ENCODE assay signal across 17 cellular contexts in genomic region chr16:15970202-15970601, GRCh38. TPM values are rescaled to one million over a fixed set of nuclear protein-coding genes. Genes with fewer than 3 reads are reported as not detected.
DNase-seq lines count a peak whose midpoint lies in the region; ATAC-seq, FAIRE-seq and TF ChIP-seq lines count a peak whose summit lies in the region.
"Had no signal": no experiment of that assay in that cellular context is flagged by ENCODE, and none has a peak within 500 bp of the region (broad histone marks: within the 10 kb centered on the region; RNA-seq: fewer than 3 reads in every experiment).

No MANE protein-coding gene starts in this region.

- DNase-seq in ELF-1 (ENCODE audit: low read depth, low spot score), result peak; percentile 75
- DNase-seq in GM12878 (ENCODE audit: low read depth, low spot score), result no peak
- peak; percentile 95 for DNase-seq in mesendoderm
- DNase-seq in smooth muscle cell (lab: John Stamatoyannopoulos, UW; ENCODE audit: unreplicated experiment), result no peak
- DNase-seq in left lung, result no peak
- DNase-seq: activated CD4-positive, alpha-beta T cell treated with anti-CD3 and anti-CD28 coated beads, Interleukin-2, amount 10 ng/mL, durations not matched to agents 7 days and 5 days; activated naive CD4-positive, alpha-beta T cell treated with Interleukin-2 at 50 U/mL for 16 hours; colonic mucosa; Kasumi-1; left ventricle myocardium superior; NCI-H446 treated with DMSO at 0.1 percent for 48 hours; ovary; stimulated activated CD4-positive, alpha-beta T cell treated with anti-CD3 and anti-CD28 coated beads, Interleukin-1b, Interleukin-23, amount 100 ng/mL, for 48 hours; stimulated activated naive B cell treated with anti-CD40 and anti-IgM and Interleukin-4, amounts not matched to agents 10 μg/mL and 1 μg/mL and 100 μg/mL, for 72 hours had no signal

- no peak for FAIRE-seq in GM12878 (lab: Jason Lieb, UNC)

- H3F3A ChIP-seq in smooth muscle cell (ENCODE audit: low read depth), result no peaks in the 10 kb centered on the region

- no peak overlapping the region for H3K4ac ChIP-seq in mesendoderm (ENCODE audit: low read depth, low read length)

- no peak overlapping the region for H4K8ac ChIP-seq in mesendoderm (ENCODE audit: low read depth, low read length)

- intact Hi-C loops in GM12878 (cut with micrococcal nuclease; ENCODE audit: unreplicated experiment), result no loop called here
- intact Hi-C loops in left lung (cut with DNase I), result no loop called here

- peaks cover 17% of the 10 kb centered on the region for H3K79me1 ChIP-seq in mesendoderm (ENCODE audit: low read length)

- H3K36me3 ChIP-seq in HUES64 (ENCODE audit: insufficient read depth, low read length) (peaks cover 5% of the 10 kb centered on the region; the same call in 1 of the 2 replicates), GM12878 (ENCODE audit: control insufficient read depth in 2 of 2, insufficient read depth in 2 of 2, low read length in 1 of 2) (peaks cover 3 to 13% of the 10 kb centered on the region in 2 experiments; a peak in 3 of 4 replicates), mesendoderm (ENCODE audit: control insufficient read depth, insufficient read depth, low read length) (peaks cover 3% of the 10 kb centered on the region), smooth muscle cell (ENCODE audit: low read depth) (no peaks in the 10 kb centered on the region), left lung (no peaks in the 10 kb centered on the region)
- H3K36me3 ChIP-seq: colonic mucosa, ovary had no signal

- H3K9ac ChIP-seq in HUES64 (ENCODE audit: low read depth, low read length) (no peak overlapping the region), GM12878 (ENCODE audit: control insufficient read depth, insufficient read depth, low read length) (no peak overlapping the region), mesendoderm (ENCODE audit: low read length) (no peak overlapping the region), smooth muscle cell (ENCODE audit: low read depth) (no peak overlapping the region)

- no TSS peak for BruUV-seq in GM12878 (replicated peaks; lab: Mats Ljungman, UMichigan)

- H3K23ac ChIP-seq in mesendoderm (ENCODE audit: low read length), result no peak overlapping the region

- H3K79me2 ChIP-seq in GM12878 (ENCODE audit: control insufficient read depth, insufficient read depth, low read length) (peaks cover 66% of the 10 kb centered on the region), mesendoderm (ENCODE audit: control insufficient read depth, insufficient read depth, low read length) (peaks cover 43% of the 10 kb centered on the region), smooth muscle cell (ENCODE audit: low read depth) (peaks cover 30% of the 10 kb centered on the region)

- SMC1A ChIA-PET in GM12878 (lab: Charles Lee; ENCODE audit: uncharacterized antibody, unreplicated experiment), result interaction anchor here (1.2 kb wide), 1 partner anchor 20 kb away, joined by 3 read pairs; no protein-coding TSS in a partner anchor

- no peak for TF ChIP-seq POLR2A in GM12878 (IDR thresholded peaks at IDR 0.05; ENCODE audit: low read depth, low read length)

- ATAC-seq in GM12878, result 0 out of 3 replicates have a peak, but pooled peaks have one; percentile 40
- ATAC-seq in GM19455 (IDR thresholded peaks at IDR 0.05; ENCODE audit: unreplicated experiment), result no peak
- ATAC-seq in left lung, result no peak
- ATAC-seq: left ventricle myocardium superior had no signal

- H2AK5ac ChIP-seq in mesendoderm (ENCODE audit: low read length), result no peak overlapping the region

- no peak overlapping the region for H3K18ac ChIP-seq in mesendoderm (ENCODE audit: low read length)

- no peak for TF ChIP-seq EP300 in GM12878 (IDR thresholded peaks at IDR 0.05; ENCODE audit: borderline replicate concordance in 1 of 2, control insufficient read depth in 1 of 2, low read depth in 2 of 2, low read length in 2 of 2)

- no peak overlapping the region for H2AFZ ChIP-seq in GM12878 (ENCODE audit: control insufficient read depth, low read depth, low read length)
- no peak overlapping the region for H2AFZ ChIP-seq in smooth muscle cell (ENCODE audit: low read depth)

- in situ Hi-C loops in GM12878 (cut with MboI), result no loop called here

- no peak overlapping the region for H2BK120ac ChIP-seq in mesendoderm (ENCODE audit: low read depth, low read length)

- H3K27ac ChIP-seq in HUES64 (ENCODE audit: low read depth, low read length) (peak overlapping the region; percentile 98; the same call in 1 of the 2 replicates), GM12878 (ENCODE audit: control insufficient read depth, insufficient read depth) (no peak overlapping the region), mesendoderm (ENCODE audit: low read depth, low read length) (no peak overlapping the region), smooth muscle cell (ENCODE audit: low read depth) (no peak overlapping the region), left lung (peak overlapping the region in 1 of 2 donors; percentile 60)
- H3K27ac ChIP-seq: colonic mucosa, ovary, SJCRH30 had no signal

- no peak overlapping the region for H3K4me2 ChIP-seq in GM12878 (ENCODE audit: control insufficient read depth, insufficient read depth)
- no peak overlapping the region for H3K4me2 ChIP-seq in mesendoderm (ENCODE audit: low read length)
- no peak overlapping the region for H3K4me2 ChIP-seq in smooth muscle cell

- POLR2A ChIA-PET in GM12878 (lab: Charles Lee), result no interaction called here

- no peaks in the 10 kb centered on the region for H4K20me1 ChIP-seq in GM12878 (ENCODE audit: control insufficient read depth, insufficient read depth)
- H4K20me1 ChIP-seq in smooth muscle cell (ENCODE audit: low read depth), result peaks cover 58% of the 10 kb centered on the region

- no peak overlapping the region for H2BK15ac ChIP-seq in mesendoderm (replicated peaks; ENCODE audit: low read depth)

- H3K4me3 ChIP-seq in HUES64 (ENCODE audit: low read length), result no peak overlapping the region
- no peak overlapping the region for H3K4me3 ChIP-seq in GM12878
- H3K4me3 ChIP-seq in mesendoderm (ENCODE audit: low read length), result no peak overlapping the region
- no peak overlapping the region for H3K4me3 ChIP-seq in smooth muscle cell
- no peak overlapping the region for H3K4me3 ChIP-seq in left lung
- H3K4me3 ChIP-seq: colonic mucosa, ovary, SJCRH30 had no signal

- RAD21 ChIA-PET in GM12878 (lab: Charles Lee; ENCODE audit: unreplicated experiment), result no interaction called here

- no peak overlapping the region for H4K5ac ChIP-seq in mesendoderm (ENCODE audit: low read length)

- H3K9me3 ChIP-seq in HUES64 (ENCODE audit: insufficient read depth, low read depth, low read length), result peaks cover 7% of the 10 kb centered on the region
- H3K9me3 ChIP-seq in GM12878 (replicated peaks; ENCODE audit: control insufficient read depth, insufficient read depth, low read length), result peaks cover 24% of the 10 kb centered on the region
- no peaks in the 10 kb centered on the region for H3K9me3 ChIP-seq in smooth muscle cell (replicated peaks; ENCODE audit: low read depth)
- peaks cover 0 to 12% of the 10 kb centered on the region in 2 donors for H3K9me3 ChIP-seq in left lung
- H3K9me3 ChIP-seq: colonic mucosa, SJCRH30 had no signal

- H3K4me1 ChIP-seq in HUES64 (ENCODE audit: insufficient read depth, low read length), result peaks cover 17% of the 10 kb centered on the region
- H3K4me1 ChIP-seq in GM12878 (ENCODE audit: control insufficient read depth, insufficient read depth, low read length), result no peaks in the 10 kb centered on the region
- H3K4me1 ChIP-seq in mesendoderm (ENCODE audit: control insufficient read depth, low read depth, low read length), result peaks cover 5% of the 10 kb centered on the region
- H3K4me1 ChIP-seq in smooth muscle cell (ENCODE audit: low read depth), result no peaks in the 10 kb centered on the region
- peaks cover 8 to 36% of the 10 kb centered on the region in 2 donors for H3K4me1 ChIP-seq in left lung
- H3K4me1 ChIP-seq: colonic mucosa had no signal

- WGBS in HUES64, result 79% methylated on average over 3 of the region's 3 CpGs
- 96% methylated on average over 3 of the region's 3 CpGs for WGBS in GM12878 (ENCODE audit: insufficient coverage, insufficient replicate concordance, low lambda C conversion rate, missing lambda C conversion rate)
- no CpG with 5 or more reads among the region's 3 CpGs for WGBS in mesendoderm (ENCODE audit: extremely low coverage, insufficient coverage, low lambda C conversion rate)
- 97% methylated on average over 3 of the region's 3 CpGs for whole genome bisulfite sequencing in smooth muscle cell (ENCODE audit: low lambda C conversion rate)

- H3K27me3 ChIP-seq in HUES64 (ENCODE audit: insufficient read depth, low read length) (no peaks in the 10 kb centered on the region), GM12878 (replicated peaks in 1 of 2; ENCODE audit: control insufficient read depth in 2 of 2, insufficient read depth in 2 of 2, low read length in 1 of 2) (no peaks in the 10 kb centered on the region), mesendoderm (ENCODE audit: insufficient read depth, low read length, poor library complexity) (no peaks in the 10 kb centered on the region), smooth muscle cell (ENCODE audit: low read depth) (no peaks in the 10 kb centered on the region), left lung (no peaks in the 10 kb centered on the region)
- H3K27me3 ChIP-seq: colonic mucosa, ovary, SJCRH30 had no signal

- no peak for TF ChIP-seq RAD21 in GM12878 (IDR thresholded peaks at IDR 0.05; ENCODE audit: insufficient read depth, low read depth, low read length)

- TF ChIP-seq CTCF in GM12878 (IDR thresholded peaks at IDR 0.05 in 2 of 3, conservative IDR thresholded peaks at IDR 0.05 in 1 of 3; ENCODE audit: control insufficient read depth in 2 of 3, extremely low read depth in 1 of 3, insufficient read depth in 1 of 3, low read depth in 3 of 3, low read length in 3 of 3) (no peak), smooth muscle cell (IDR thresholded peaks at IDR 0.05; ENCODE audit: borderline replicate concordance, insufficient read depth, poor library complexity, severe bottlenecking) (no peak), left lung (IDR thresholded peaks at IDR 0.05) (no peak)

- CTCF ChIA-PET in GM12878 (lab: Yijun Ruan, JAX), result no interaction called here

- no peak overlapping the region for H2BK5ac ChIP-seq in mesendoderm (ENCODE audit: low read length)

- H3K56ac ChIP-seq in mesendoderm (ENCODE audit: low read length), result no peak overlapping the region

RNA-seq across cellular contexts. Expression of gene ABCC1, which starts 20.8 kb away (rescaled TPM):
- 20.3 TPM for polyA plus RNA-seq in HUES64 (2013, experiment 1 of 2)
- 26.2 TPM for polyA plus RNA-seq in HUES64 (2013, experiment 2 of 2)
- total RNA-seq in GM12878 (2013; cell fraction: nucleolus; rRNA removed), result 142 and 148 TPM in 2 replicates
- total RNA-seq in GM12878 (2014; rRNA removed) (18.9 and 21.8 TPM in 2 replicates), GM12878 (2014; rRNA removed; fragmentation: Illumina TruSeq; extraction: Trizol) (12.1 and 12.2 TPM in 2 replicates), GM12878 (2021) (41.7 and 44.6 TPM in 2 replicates), smooth muscle cell (9.9 and 22.7 TPM in 2 replicates), left lung (10 to 100 TPM; 33.3 to 44.6 TPM)
- 20.3 TPM for polyA plus RNA-seq in GM12878 (2011; ENCODE audit: low read depth)
- polyA plus RNA-seq in GM12878 (2011; rRNA removed) (15.3 and 27.5 TPM in 2 replicates), GM12878 (2014; fragmentation: Illumina TruSeq; extraction: Trizol) (19.1 and 21.7 TPM in 2 replicates), GM12878 (2014; fragmentation: Nextera tagmentation; extraction: Ambion mirVana) (1 to 10 TPM; 3.2 to 4.8 TPM), GM12878 (2014; rRNA removed) (16.9 and 20.6 TPM in 2 replicates), GM12878 (2016; fragmentation: Nextera tagmentation; extraction: Ambion mirVana) (10 to 100 TPM in 1 of 2 experiments, 1 to 10 TPM in 1; 4.0 to 10.1 TPM), smooth muscle cell (8.8 and 10.2 TPM in 2 replicates)
- polyA plus RNA-seq in GM12878 (2011; cell fraction: cytosol; rRNA removed), result 26.7 and 30.6 TPM in 2 replicates
- polyA plus RNA-seq in GM12878 (2011; cell fraction: nucleus; rRNA removed), result 92.6 and 98.5 TPM in 2 replicates
- 27.1 and 43.7 TPM in 2 replicates for polyA plus RNA-seq in GM12878 (2012)
- 84.9 and 110 TPM in 2 replicates for polyA minus RNA-seq in GM12878 (2011; rRNA and poly(A)+ RNA removed)
- 20.8 and 28.8 TPM in 2 replicates for polyA minus RNA-seq in GM12878 (2011; cell fraction: cytosol; rRNA and poly(A)+ RNA removed)
- polyA minus RNA-seq in GM12878 (2011; cell fraction: nucleus; rRNA and poly(A)+ RNA removed), result 39.2 and 69.1 TPM in 2 replicates
- polyA plus RNA-seq in mesendoderm (2013, experiment 1 of 2), result 22.5 TPM
- 22.3 TPM for polyA plus RNA-seq in mesendoderm (2013, experiment 2 of 2)

Comparison
In these comparisons a context has a peak if more than half of its experiments do, and no peak if none do; other contexts are left out.
1. DNase-seq: peak in ELF-1 (single experiment) and mesendoderm (single experiment); none in GM12878 (single experiment), smooth muscle cell (single experiment) and left lung (0 of 2).